ENCODE assay signal across 1 cellular context in the genomic region with DNA sequence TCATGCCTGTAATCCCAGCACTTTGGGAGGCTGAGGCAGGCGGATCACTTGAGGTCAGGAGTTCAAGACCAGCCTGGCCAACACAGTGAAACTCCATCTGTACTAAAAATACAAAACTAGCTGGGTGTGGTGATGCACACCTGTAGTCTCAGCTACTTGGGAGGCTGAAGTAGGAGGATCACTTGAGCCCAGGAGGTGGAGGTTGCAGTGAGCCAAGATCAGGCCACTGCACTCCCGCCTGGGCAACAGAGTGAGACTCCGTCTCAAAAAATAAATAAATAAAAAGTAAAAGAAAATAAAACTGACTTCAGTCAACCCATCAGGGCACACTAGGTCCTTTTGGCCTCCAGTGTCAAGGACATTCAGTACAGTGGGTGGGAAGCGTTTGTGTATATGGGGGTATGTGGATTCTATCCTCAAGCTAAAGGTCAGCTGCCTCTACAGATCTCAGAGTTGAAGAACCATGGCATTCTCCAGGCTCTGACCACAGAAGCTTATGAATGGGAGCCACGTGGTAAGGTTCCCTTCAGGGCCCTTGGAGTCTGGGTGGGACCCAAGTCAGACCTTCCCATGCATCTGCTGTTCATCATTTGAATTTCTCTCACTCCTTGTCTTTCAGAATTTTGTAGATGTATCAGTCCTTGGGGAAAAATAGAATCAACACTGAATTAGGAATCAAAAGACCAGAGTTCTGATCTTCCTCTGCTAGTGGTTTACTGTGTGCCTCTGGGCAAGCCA. TPM values are rescaled to one million over a fixed set of nuclear protein-coding genes. Genes with fewer than 3 reads are reported as not detected.
"Had no signal": no experiment of that assay in that cellular context is flagged by ENCODE, and none has a peak within 500 bp of the region (broad histone marks: within the 10 kb centered on the region; RNA-seq: fewer than 3 reads in every experiment).

No MANE protein-coding gene starts in this region.

RNA-seq across cellular contexts. Expression of a gene that starts 55.7 kb away (rescaled TPM):
- total RNA-seq: G401 had no signal
